ENCODE assay signal across 28 cellular contexts in genomic region chr2:174149530-174149929, GRCh38.
"Had no signal": no experiment of that assay in that cellular context is flagged by ENCODE, and none has a peak within 500 bp of the region (broad histone marks: within the 10 kb centered on the region; RNA-seq: fewer than 3 reads in every experiment).

No MANE protein-coding gene starts in this region.

- H3K27ac ChIP-seq: neural progenitor cell, ovary, parathyroid adenoma, psoas muscle, skin epidermis, spleen, suprapubic skin, testis, tibial artery, transverse colon, upper lobe of right lung, uterus had no signal

- H3K4me3 ChIP-seq: neural progenitor cell, ovary, psoas muscle, skin epidermis, smooth muscle cell, spleen, suprapubic skin, testis, tibial artery, transverse colon, upper lobe of right lung, uterus had no signal

- H3K9me3 ChIP-seq: ovary, psoas muscle, spleen, suprapubic skin, testis, tibial artery, transverse colon, upper lobe of right lung, uterus had no signal

- H2AFZ ChIP-seq: neural progenitor cell, parathyroid adenoma had no signal

- H3K27me3 ChIP-seq: neural progenitor cell, ovary, spleen, suprapubic skin, testis, tibial artery, transverse colon, upper lobe of right lung, uterus had no signal

- H3K36me3 ChIP-seq: neural progenitor cell, ovary, spleen, suprapubic skin, tibial artery, transverse colon, upper lobe of right lung, uterus had no signal

- ATAC-seq: natural killer cell; psoas muscle; right cardiac atrium; sciatic nerve; stimulated activated memory B cell treated with anti-CD40 and anti-IgM and Interleukin-4, amounts not matched to agents 10 μg/mL and 1 μg/mL and 100 μg/mL, for 72 hours; stimulated activated naive CD8-positive, alpha-beta T cell treated with anti-CD3 and anti-CD28 coated beads, Interleukin-15, amount 100 ng/mL, for 72 hours; stimulated activated naive CD8-positive, alpha-beta T cell treated with anti-CD3 and anti-CD28 coated beads, Interleukin-15, Interleukin-2, amounts not matched to agents 100 U/mL and 50 U/mL, for 24 hours; upper lobe of right lung had no signal

- H3K4me2 ChIP-seq: neural progenitor cell, smooth muscle cell had no signal

- DNase-seq: natural killer cell; occipital lobe; ovary; posterior cingulate gyrus; psoas muscle; right cardiac atrium; spleen; stimulated activated CD4-positive, alpha-beta T cell treated with anti-CD3 and anti-CD28 coated beads, Interleukin-12 subunit alpha, Interleukin-12 subunit beta, amount 100 ng/mL, for 4 hours; stimulated activated CD4-positive, alpha-beta T cell treated with anti-CD3 and anti-CD28 coated beads, Interleukin-1b, Interleukin-23, amount 100 ng/mL, for 48 hours; stimulated activated CD4-positive, alpha-beta T cell treated with anti-CD3 and anti-CD28 coated beads, Interleukin-4, amount 100 ng/mL, for 1 hour; stimulated activated CD4-positive, alpha-beta T cell treated with anti-CD3 and anti-CD28 coated beads, Interleukin-4, amount 100 ng/mL, for 4 hours; stimulated activated CD8-positive, alpha-beta memory T cell treated with anti-CD3 and anti-CD28 coated beads, Interleukin-4, amount 100 ng/mL, for 48 hours; stimulated activated naive CD4-positive, alpha-beta T cell; stimulated activated naive CD8-positive, alpha-beta T cell treated with anti-CD3 and anti-CD28 coated beads, Interleukin-15, amount 100 ng/mL, for 72 hours; stimulated activated naive CD8-positive, alpha-beta T cell treated with anti-CD3 and anti-CD28 coated beads, Interleukin-15, Interleukin-2, amounts not matched to agents 100 U/mL and 50 U/mL, for 24 hours; substantia nigra; testis; tibial artery; transverse colon; upper lobe of right lung; uterus had no signal

- H3K79me2 ChIP-seq: parathyroid adenoma had no signal

- H3K4me1 ChIP-seq: neural progenitor cell, parathyroid adenoma, psoas muscle, testis, upper lobe of right lung, uterus had no signal

- H3K9ac ChIP-seq: neural progenitor cell, parathyroid adenoma had no signal
